9 cellular contexts compared by ENCODE assay signal in the genomic region with DNA sequence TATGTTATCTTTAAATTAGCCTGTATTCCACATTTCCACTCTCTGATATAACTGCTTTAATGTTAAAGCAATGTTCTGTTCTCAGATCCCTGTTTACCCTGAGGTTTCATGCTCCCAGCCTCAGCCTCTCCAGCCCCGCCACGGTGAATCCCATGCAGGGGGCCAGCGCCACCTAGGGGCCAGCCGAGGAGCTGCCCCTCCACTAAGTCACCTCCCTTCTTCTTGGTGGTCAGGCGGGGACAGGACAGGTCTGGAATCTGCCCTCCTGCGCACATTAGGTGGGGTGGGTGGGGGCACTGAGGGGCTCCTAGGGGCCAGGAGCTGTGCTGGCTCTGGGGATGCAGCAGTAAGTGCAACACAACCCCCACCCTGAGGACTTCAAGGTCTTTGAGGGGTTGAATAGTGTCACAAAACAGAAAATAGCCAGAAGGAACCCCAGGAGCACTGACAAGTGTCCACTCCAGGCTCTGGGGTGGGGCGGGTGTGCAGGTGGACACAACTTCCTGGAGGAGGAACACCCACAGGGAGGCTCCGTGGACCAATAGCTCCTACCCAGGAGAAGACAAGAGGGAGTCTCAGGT.
DNase-seq lines count a peak whose midpoint lies in the region; ATAC-seq and TF ChIP-seq lines count a peak whose summit lies in the region.
"Had no signal": no experiment of that assay in that cellular context is flagged by ENCODE, and none has a peak within 500 bp of the region (broad histone marks: within the 10 kb centered on the region; RNA-seq: fewer than 3 reads in every experiment).

No MANE protein-coding gene starts in this region.

- H3K4me1 Mint-ChIP-seq in activated CD4-positive, alpha-beta T cell treated with anti-CD3 and anti-CD28 coated beads, Interleukin-2, amount 10 ng/mL, durations not matched to agents 7 days and 5 days = peaks cover 43% of the 10 kb centered on the region

- TF ChIP-seq POLR2A in lower leg skin (IDR thresholded peaks at IDR 0.05) = no peak

- H3K4me3 ChIP-seq in lower leg skin (ENCODE audit: low read depth, poor library complexity, severe bottlenecking) = no peak overlapping the region

- no peaks in the 10 kb centered on the region for H3K27me3 Mint-ChIP-seq in activated CD4-positive, alpha-beta T cell treated with anti-CD3 and anti-CD28 coated beads, Interleukin-2, amount 10 ng/mL, durations not matched to agents 7 days and 5 days

- H3K36me3 Mint-ChIP-seq in activated CD4-positive, alpha-beta T cell treated with anti-CD3 and anti-CD28 coated beads, Interleukin-2, amount 10 ng/mL, durations not matched to agents 7 days and 5 days (ENCODE audit: low read depth) = peaks cover 2% of the 10 kb centered on the region

- H3K4me3 Mint-ChIP-seq in activated CD4-positive, alpha-beta T cell treated with anti-CD3 and anti-CD28 coated beads, Interleukin-2, amount 10 ng/mL, durations not matched to agents 7 days and 5 days = no peak overlapping the region
- H3K4me3 Mint-ChIP-seq: T-helper 1 cell treated with Interleukin-12 subunit alpha and Interleukin-12 subunit beta and Interleukin-4 antibody, amounts not matched to agents 30 μg/mL and 1 μg/mL, for 36 hours had no signal

- CTCF ChIA-PET in activated CD4-positive, alpha-beta T cell treated with anti-CD3 and anti-CD28 coated beads, Interleukin-2, amount 10 ng/mL, durations not matched to agents 7 days and 5 days (lab: Charles Lee) = interaction anchor here (0.6 to 5.6 kb wide), 43 partner anchors 10 to 453 kb away, joined by 3 to 86 read pairs (median 4); partner anchors contain the start of genes BNIP5, PPIL1 and RAB44

- TF ChIP-seq CTCF in lower leg skin (IDR thresholded peaks at IDR 0.05) = peak in 1 of 3 donors; percentile 72

- no peak overlapping the region for H3K27ac Mint-ChIP-seq in activated CD4-positive, alpha-beta T cell treated with anti-CD3 and anti-CD28 coated beads, Interleukin-2, amount 10 ng/mL, durations not matched to agents 7 days and 5 days
- H3K27ac Mint-ChIP-seq: T-helper 1 cell treated with Interleukin-12 subunit alpha and Interleukin-12 subunit beta and Interleukin-4 antibody, amounts not matched to agents 30 μg/mL and 1 μg/mL, for 36 hours had no signal

- WGBS in lower leg skin, 2 donors = 8% methylated on average over 6 to 8 of the region's 8 CpGs

- DNase-seq in D341Med (ENCODE audit: low spot score) (peak; percentile 92), NCI-H526 treated with DMSO at 0.1 percent for 48 hours (lab: John Stamatoyannopoulos, UW) (peak; percentile 56), lower leg skin (ENCODE audit: low spot score in 2 of 2) (peak; percentile 71 to 96)
- peak; percentile 79 for DNase-seq in activated CD4-positive, alpha-beta T cell treated with anti-CD3 and anti-CD28 coated beads, Interleukin-2, amount 10 ng/mL, durations not matched to agents 7 days and 5 days
- peak; percentile 67 to 69 (median 68) for DNase-seq in stimulated activated CD4-positive, alpha-beta T cell treated with anti-CD3 and anti-CD28 coated beads, TNF-alpha, amount 100 ng/mL, for 4 hours (ENCODE audit: low read depth in 3 of 3)

- H3K27ac ChIP-seq in cingulate gyrus (ENCODE audit: low read depth, low read length) = peak overlapping the region; percentile 12

- POLR2A ChIA-PET in activated CD4-positive, alpha-beta T cell treated with anti-CD3 and anti-CD28 coated beads, Interleukin-2, amount 10 ng/mL, durations not matched to agents 7 days and 5 days (lab: Charles Lee) = interaction anchor here (0.6 kb wide), 1 partner anchor 891 kb away, joined by 3 read pairs; no protein-coding TSS in a partner anchor

- intact Hi-C loops in lower leg skin (cut with DNase I; ENCODE audit: low total_unique reads) = loop anchor here (10.0 kb wide), 1 partner anchor 134 kb away; no protein-coding TSS in a partner anchor

- no peaks in the 10 kb centered on the region for H3K9me3 Mint-ChIP-seq in activated CD4-positive, alpha-beta T cell treated with anti-CD3 and anti-CD28 coated beads, Interleukin-2, amount 10 ng/mL, durations not matched to agents 7 days and 5 days
- H3K9me3 Mint-ChIP-seq: T-helper 1 cell treated with Interleukin-12 subunit alpha and Interleukin-12 subunit beta and Interleukin-4 antibody, amounts not matched to agents 30 μg/mL and 1 μg/mL, for 36 hours had no signal

- ATAC-seq in HG02885 (IDR thresholded peaks at IDR 0.05; ENCODE audit: poor library complexity, unreplicated experiment) = peak; percentile 51
- no peak for ATAC-seq in HG02571 (IDR thresholded peaks at IDR 0.05; ENCODE audit: unreplicated experiment)
